In the genomic region with DNA sequence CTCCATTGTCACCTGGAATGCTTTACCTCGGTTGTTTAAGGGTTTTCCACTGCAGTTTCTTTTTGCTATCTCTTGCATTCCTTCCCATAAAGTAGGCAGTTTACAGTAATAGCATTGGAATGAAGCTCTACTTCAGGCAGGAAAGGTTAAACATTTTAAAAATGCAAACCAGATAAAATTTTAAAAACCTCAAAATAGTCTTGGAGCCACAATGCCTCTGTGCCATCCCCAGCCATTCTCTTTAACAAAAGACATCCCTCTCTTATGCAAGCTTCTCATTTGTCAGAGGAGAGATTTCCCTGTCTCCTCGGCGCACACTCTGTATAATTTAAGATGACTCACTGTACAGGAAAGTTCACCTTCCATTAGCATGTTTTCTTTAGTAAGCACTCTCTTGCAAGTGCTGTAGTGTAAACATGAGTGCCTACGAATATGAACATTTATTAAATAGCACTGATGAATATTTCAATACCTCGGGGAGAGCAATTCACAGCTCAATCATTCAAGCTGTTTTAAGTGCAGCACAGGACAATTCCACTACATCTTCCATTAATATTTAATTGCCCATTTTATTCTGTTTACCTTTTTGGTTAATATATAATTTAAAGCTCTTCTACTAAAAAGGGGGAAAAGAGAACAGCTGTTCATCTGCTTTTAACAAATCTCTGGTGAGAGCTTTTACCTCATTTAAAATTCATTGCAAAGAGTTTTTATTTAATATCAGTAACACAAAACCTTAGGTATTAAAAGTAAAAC, we compare ENCODE assay signal across 12 cellular contexts.
A peak's percentile ranks its signal among the peaks of the same experiment; 100 is the strongest.
DNase-seq lines count a peak whose midpoint lies in the region; ATAC-seq, FAIRE-seq and TF ChIP-seq lines count a peak whose summit lies in the region.
"Had no signal": no experiment of that assay in that cellular context is flagged by ENCODE, and none has a peak within 500 bp of the region (broad histone marks: within the 10 kb centered on the region; RNA-seq: fewer than 3 reads in every experiment).

No MANE protein-coding gene starts in this region.

- H3K4me1 ChIP-seq in keratinocyte (ENCODE audit: control insufficient read depth, extremely low read depth, insufficient read depth, low read length), result peaks cover 31% of the 10 kb centered on the region

- in situ Hi-C loops in ACHN (cut with HindIII; ENCODE audit: low pct_ligation_motif_present, low pct_unique_long_range_greater_than_20kb, low sequenced_read_pairs), result no loop called here

- FAIRE-seq in keratinocyte (lab: Jason Lieb, UNC), result peak; percentile 85

- no peaks in the 10 kb centered on the region for H3K36me3 ChIP-seq in keratinocyte (ENCODE audit: control insufficient read depth in 2 of 2, extremely low read depth in 1 of 2, insufficient read depth in 2 of 2, low read length in 2 of 2)

- H3K27ac Mint-ChIP-seq in effector memory CD8-positive, alpha-beta T cell, result no peak overlapping the region
- H3K27ac Mint-ChIP-seq: activated T-helper 2 cell treated with anti-CD3 and anti-CD28 coated beads, Interferon-gamma antibody, Interleukin-2, Interleukin-4, amounts not matched to agents 10 μg/mL and 5 μg/mL and 100 μg/mL, durations not matched to agents 14 hours and 24 hours and 36 hours; CD4-positive, alpha-beta T cell had no signal

- H3K9me1 ChIP-seq in keratinocyte (ENCODE audit: control insufficient read depth, extremely low read depth, insufficient read depth, low read length), result no peaks in the 10 kb centered on the region

- dilution Hi-C loops in keratinocyte (cut with MboI; ENCODE audit: extremely low pct_ligation_motif_present, low sequenced_read_pairs), result no loop called here

- ATAC-seq in effector memory CD8-positive, alpha-beta T cell (replicated peaks), result no peak
- no peak for ATAC-seq in GM21576 (IDR thresholded peaks at IDR 0.05; ENCODE audit: unreplicated experiment)

- no peaks in the 10 kb centered on the region for H3K27me3 ChIP-seq in keratinocyte (ENCODE audit: control insufficient read depth, extremely low read depth, insufficient read depth, low read length)

- no peak for TF ChIP-seq CTCF in keratinocyte (optimal IDR thresholded peaks at IDR 0.05 in 1 of 3, IDR thresholded peaks at IDR 0.05 in 1 of 3, conservative IDR thresholded peaks at IDR 0.05 in 1 of 3; ENCODE audit: extremely low read depth in 1 of 3, insufficient read depth in 2 of 3, low read length in 3 of 3)

- no peaks in the 10 kb centered on the region for H3K27me3 Mint-ChIP-seq in effector memory CD8-positive, alpha-beta T cell
- H3K27me3 Mint-ChIP-seq: CD4-positive, alpha-beta T cell; naive B cell had no signal

- H3K4me3 Mint-ChIP-seq in effector memory CD8-positive, alpha-beta T cell, result no peak overlapping the region
- H3K4me3 Mint-ChIP-seq: CD4-positive, alpha-beta T cell; naive B cell had no signal

- H2AFZ ChIP-seq in keratinocyte (ENCODE audit: control insufficient read depth, low read length), result peak overlapping the region; percentile 70

- no peaks in the 10 kb centered on the region for H4K20me1 ChIP-seq in keratinocyte (ENCODE audit: control insufficient read depth, extremely low read depth, insufficient read depth, low read length)

- no peaks in the 10 kb centered on the region for H3K36me3 Mint-ChIP-seq in effector memory CD8-positive, alpha-beta T cell (ENCODE audit: insufficient read depth)

- peak overlapping the region in 1 of 3 experiments; percentile 2 for H3K4me3 ChIP-seq in keratinocyte (ENCODE audit: control insufficient read depth in 2 of 3, extremely low read depth in 1 of 3, insufficient read depth in 2 of 3, low read depth in 1 of 3, low read length in 3 of 3)

- peak overlapping the region; percentile 67 for H3K4me2 ChIP-seq in keratinocyte (ENCODE audit: control insufficient read depth, extremely low read depth, insufficient read depth, low read depth, low read length)

- peaks cover 13 to 19% of the 10 kb centered on the region in 2 donors for H3K9me3 Mint-ChIP-seq in effector memory CD8-positive, alpha-beta T cell

- H3K9ac ChIP-seq in keratinocyte (ENCODE audit: control insufficient read depth, extremely low read depth, insufficient read depth, low read length), result no peak overlapping the region

- DNase-seq in ACHN (peak; percentile 44), HK-2 (ENCODE audit: unreplicated experiment) (peak; percentile 15), SW 1271 (lab: John Stamatoyannopoulos, UW) (peak; percentile 17 to 81), keratinocyte (ENCODE audit: low read depth, low spot score) (peak; percentile 48), NAMALWA (ENCODE audit: low spot score) (no peak)
- no peak for DNase-seq in effector memory CD8-positive, alpha-beta T cell
- DNase-seq in NK-92 treated with Interleukin-12 subunit alpha and Interleukin-12 subunit beta, amount 100 ng/mL, for 24 hours (lab: John Stamatoyannopoulos, UW), result no peak
- DNase-seq: CD4-positive, alpha-beta T cell; effector memory CD4-positive, alpha-beta T cell; naive B cell had no signal

- no peaks in the 10 kb centered on the region for H3K79me2 ChIP-seq in keratinocyte (ENCODE audit: control insufficient read depth, insufficient read depth, low read length)

- no peaks in the 10 kb centered on the region for H3K9me3 ChIP-seq in keratinocyte (ENCODE audit: control insufficient read depth, low read depth, low read length)

- peak overlapping the region; percentile 43 for H3K27ac ChIP-seq in keratinocyte (ENCODE audit: control insufficient read depth, insufficient read depth, low read length)

- H3K4me1 Mint-ChIP-seq in effector memory CD8-positive, alpha-beta T cell (ENCODE audit: low read depth in 2 of 2), result no peaks in the 10 kb centered on the region
- H3K4me1 Mint-ChIP-seq: naive B cell had no signal

Comparison
In these comparisons a context has a peak if more than half of its experiments do, and no peak if none do; other contexts are left out.
1. DNase-seq: peak in ACHN (single experiment), HK-2 (single experiment), SW 1271 (2 of 2) and keratinocyte (single experiment); none in NAMALWA (single experiment), effector memory CD8-positive, alpha-beta T cell (0 of 3) and NK-92 treated with Interleukin-12 subunit alpha and Interleukin-12 subunit beta, amount 100 ng/mL, for 24 hours (single experiment).